In the genomic region with DNA sequence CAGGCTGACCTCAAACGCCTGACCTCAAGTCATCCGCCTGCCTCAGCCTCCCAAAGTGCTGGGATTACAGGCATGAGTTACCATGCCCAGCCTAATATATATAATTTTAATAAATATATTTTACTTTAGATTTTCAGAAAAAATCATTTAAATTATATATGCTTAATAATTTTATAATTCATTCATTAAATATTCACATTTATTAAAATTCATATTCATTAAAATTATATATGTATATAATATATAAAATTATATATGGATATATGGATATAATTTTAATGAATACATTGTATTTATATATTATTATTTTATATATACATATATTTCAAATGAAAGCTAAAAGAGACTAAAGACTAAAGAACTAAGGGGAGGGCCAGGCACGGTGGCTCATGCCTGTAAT, we compare ENCODE assay signal across 30 cellular contexts.
"Had no signal": no experiment of that assay in that cellular context is flagged by ENCODE, and none has a peak within 500 bp of the region (broad histone marks: within the 10 kb centered on the region; RNA-seq: fewer than 3 reads in every experiment).

No MANE protein-coding gene starts in this region.

- H3K27me3 ChIP-seq: left lung, neural progenitor cell, neutrophil, ovary, suprapubic skin, tibial artery, uterus had no signal

- H3K4me3 Mint-ChIP-seq: mesothelial cell of epicardium; naive B cell; natural killer cell; nephron progenitor cell; neural progenitor cell; stimulated activated naive CD8-positive, alpha-beta T cell treated with anti-CD3 and anti-CD28 coated beads, Interleukin-15, Interleukin-2, amounts not matched to agents 100 ng/mL and 50 ng/mL, for 24 hours had no signal

- H3K9me3 ChIP-seq: left lung, neutrophil, ovary, prostate gland, suprapubic skin, thoracic aorta, tibial artery, uterus had no signal

- H3K27ac ChIP-seq: left lung, neural progenitor cell, neutrophil, ovary, prostate gland, skin epidermis, suprapubic skin, thoracic aorta, tibial artery, uterus had no signal

- DNase-seq: hippocampal formation; left colon; left lung; mesendoderm; naive B cell; natural killer cell; nephron progenitor cell; occipital lobe; ovary; retina; right cardiac atrium; stimulated activated CD4-positive, alpha-beta T cell treated with anti-CD3 and anti-CD28 coated beads, Interleukin-12 subunit alpha, Interleukin-12 subunit beta, amount 100 ng/mL, for 4 hours; stimulated activated CD4-positive, alpha-beta T cell treated with anti-CD3 and anti-CD28 coated beads, Interleukin-15, amount 100 ng/mL, for 24 hours; stimulated activated CD4-positive, alpha-beta T cell treated with anti-CD3 and anti-CD28 coated beads, Interleukin-2, amount 100 ng/mL, for 24 hours; stimulated activated CD4-positive, alpha-beta T cell treated with anti-CD3 and anti-CD28 coated beads, Interleukin-4, amount 100 ng/mL, for 1 hour; stimulated activated naive CD4-positive, alpha-beta T cell; tibial artery; trophoblast cell; uterus had no signal

- H3K4me1 Mint-ChIP-seq: mesothelial cell of epicardium, neural progenitor cell had no signal

- H3K4me1 ChIP-seq: left lung, neural progenitor cell, prostate gland, uterus had no signal

- ATAC-seq: left colon, left lung, natural killer cell, right cardiac atrium, sciatic nerve had no signal

- H3K27ac Mint-ChIP-seq: mesothelial cell of epicardium; natural killer cell; nephron progenitor cell; stimulated activated naive CD8-positive, alpha-beta T cell treated with anti-CD3 and anti-CD28 coated beads, Interleukin-15, Interleukin-2, amounts not matched to agents 100 ng/mL and 50 ng/mL, for 24 hours had no signal

- H3K4me3 ChIP-seq: left lung, lung, neural progenitor cell, ovary, prostate gland, skin epidermis, suprapubic skin, thoracic aorta, tibial artery, uterus had no signal

- H3K36me3 ChIP-seq: left lung, neural progenitor cell, neutrophil, ovary, prostate gland, suprapubic skin, thoracic aorta, tibial artery, uterus had no signal

- H3K9me3 Mint-ChIP-seq: naive B cell; natural killer cell; stimulated activated naive CD8-positive, alpha-beta T cell treated with anti-CD3 and anti-CD28 coated beads, Interleukin-15, Interleukin-2, amounts not matched to agents 100 ng/mL and 50 ng/mL, for 24 hours had no signal

- H3K36me3 Mint-ChIP-seq: mesothelial cell of epicardium, naive B cell, natural killer cell, neural progenitor cell had no signal

- FAIRE-seq: keratinocyte had no signal

- H3K27me3 Mint-ChIP-seq: naive B cell; stimulated activated naive CD8-positive, alpha-beta T cell treated with anti-CD3 and anti-CD28 coated beads, Interleukin-15, Interleukin-2, amounts not matched to agents 100 ng/mL and 50 ng/mL, for 24 hours had no signal
